Comparison of ENCODE assay signal across 1 cellular context in the genomic region with DNA sequence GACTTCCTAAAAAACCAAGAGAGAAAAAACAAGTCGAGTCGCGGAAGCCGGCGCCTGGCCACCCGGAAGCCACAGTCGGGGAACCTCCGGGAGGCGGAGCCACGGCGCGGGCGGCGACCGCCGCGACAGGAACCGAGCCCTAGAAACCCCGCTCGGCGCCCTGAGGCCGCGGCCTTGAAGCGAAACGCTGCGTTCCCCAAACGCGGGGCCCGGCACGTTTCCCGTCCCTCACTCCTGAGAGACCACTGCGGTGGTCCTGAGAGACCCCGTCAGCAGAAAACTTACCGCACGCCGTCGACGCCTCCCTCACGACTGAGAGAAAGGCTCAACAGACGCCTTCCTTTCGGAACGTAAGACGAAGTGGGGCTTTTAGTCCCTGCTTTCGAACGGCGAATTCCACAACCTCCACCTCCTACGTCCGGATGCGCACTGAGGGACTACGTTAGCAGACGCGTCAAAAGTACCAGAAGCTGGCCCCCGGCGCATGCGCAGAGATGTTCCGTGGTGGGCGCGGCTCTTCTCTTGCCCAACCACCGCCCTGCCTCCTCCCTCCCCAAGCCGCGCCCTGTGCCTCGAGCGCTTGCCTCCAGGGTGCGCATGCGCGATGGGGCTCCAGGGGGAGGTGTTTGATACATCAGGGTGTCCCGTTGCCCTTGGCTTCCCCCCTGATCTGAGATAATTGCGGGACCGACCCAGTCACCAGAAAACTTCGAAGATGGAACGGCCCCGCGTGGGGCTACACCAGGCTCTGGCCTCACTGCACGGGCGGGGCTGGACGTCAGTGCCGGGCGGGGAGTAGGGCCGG.
TF ChIP-seq lines count a peak whose summit lies in the region.

A gene with protein sequence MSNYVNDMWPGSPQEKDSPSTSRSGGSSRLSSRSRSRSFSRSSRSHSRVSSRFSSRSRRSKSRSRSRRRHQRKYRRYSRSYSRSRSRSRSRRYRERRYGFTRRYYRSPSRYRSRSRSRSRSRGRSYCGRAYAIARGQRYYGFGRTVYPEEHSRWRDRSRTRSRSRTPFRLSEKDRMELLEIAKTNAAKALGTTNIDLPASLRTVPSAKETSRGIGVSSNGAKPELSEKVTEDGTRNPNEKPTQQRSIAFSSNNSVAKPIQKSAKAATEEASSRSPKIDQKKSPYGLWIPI (minus strand): TSS at position 431 of the 805 bp plus-strand sequence. CDS start 491 bp downstream, outside the sequence.

TF ChIP-seq in K562, 482 proteins besides CTCF, POLR2A, EP300 and RAD21 (continued from another document and continues in another):
- TF ChIP-seq, protein P1, sequence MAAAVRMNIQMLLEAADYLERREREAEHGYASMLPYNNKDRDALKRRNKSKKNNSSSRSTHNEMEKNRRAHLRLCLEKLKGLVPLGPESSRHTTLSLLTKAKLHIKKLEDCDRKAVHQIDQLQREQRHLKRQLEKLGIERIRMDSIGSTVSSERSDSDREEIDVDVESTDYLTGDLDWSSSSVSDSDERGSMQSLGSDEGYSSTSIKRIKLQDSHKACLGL (CRISPR knock-in tag; IDR thresholded peaks at IDR 0.05; ENCODE audit: borderline replicate concordance, poor library complexity, severe bottlenecking), result no peak
- TF ChIP-seq ZNF584 (CRISPR knock-in tag; IDR thresholded peaks at IDR 0.05; ENCODE audit: low read depth), result no peak
- TF ChIP-seq LCOR (CRISPR knock-in tag; IDR thresholded peaks at IDR 0.05), result peak; percentile 72
- TF ChIP-seq, protein P2, sequence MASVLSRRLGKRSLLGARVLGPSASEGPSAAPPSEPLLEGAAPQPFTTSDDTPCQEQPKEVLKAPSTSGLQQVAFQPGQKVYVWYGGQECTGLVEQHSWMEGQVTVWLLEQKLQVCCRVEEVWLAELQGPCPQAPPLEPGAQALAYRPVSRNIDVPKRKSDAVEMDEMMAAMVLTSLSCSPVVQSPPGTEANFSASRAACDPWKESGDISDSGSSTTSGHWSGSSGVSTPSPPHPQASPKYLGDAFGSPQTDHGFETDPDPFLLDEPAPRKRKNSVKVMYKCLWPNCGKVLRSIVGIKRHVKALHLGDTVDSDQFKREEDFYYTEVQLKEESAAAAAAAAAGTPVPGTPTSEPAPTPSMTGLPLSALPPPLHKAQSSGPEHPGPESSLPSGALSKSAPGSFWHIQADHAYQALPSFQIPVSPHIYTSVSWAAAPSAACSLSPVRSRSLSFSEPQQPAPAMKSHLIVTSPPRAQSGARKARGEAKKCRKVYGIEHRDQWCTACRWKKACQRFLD (CRISPR knock-in tag; IDR thresholded peaks at IDR 0.05), result peak; percentile 25
- no peak for TF ChIP-seq HNRNPK (IDR thresholded peaks at IDR 0.05; ENCODE audit: low read depth, low read length, poor library complexity, severe bottlenecking)
- no peak for TF ChIP-seq MECOM (CRISPR knock-in tag; IDR thresholded peaks at IDR 0.05)
- TF ChIP-seq ZNF740 (CRISPR knock-in tag; IDR thresholded peaks at IDR 0.05), result no peak; the same call in 1 of the 2 replicates
- TF ChIP-seq ZNF740 (tag; IDR thresholded peaks at IDR 0.05), result no peak
- peak; percentile 88 for TF ChIP-seq KDM2B (CRISPR knock-in tag; IDR thresholded peaks at IDR 0.05)
- TF ChIP-seq NR1H2 (CRISPR knock-in tag; IDR thresholded peaks at IDR 0.05), result peak; percentile 89
- TF ChIP-seq CHCHD3 (CRISPR knock-in tag; IDR thresholded peaks at IDR 0.05), result peak; percentile 90; the same call in 1 of the 2 replicates
- no peak for TF ChIP-seq ZNF431 (CRISPR knock-in tag; IDR thresholded peaks at IDR 0.05)
- TF ChIP-seq ZNF282 (CRISPR knock-in tag; IDR thresholded peaks at IDR 0.05), result 0 out of 2 replicates have a peak, but pooled peaks have one; percentile 71
- no peak for TF ChIP-seq ZNF224 (CRISPR knock-in tag; IDR thresholded peaks at IDR 0.05)
- no peak; the same call in 1 of the 2 replicates for TF ChIP-seq ZNF347 (CRISPR knock-in tag; IDR thresholded peaks at IDR 0.05; ENCODE audit: low read depth)
- TF ChIP-seq ZNF41 (CRISPR knock-in tag; conservative IDR thresholded peaks at IDR 0.05), result 0 out of 2 replicates have a peak, but pooled peaks have one; percentile 40
- no peak for TF ChIP-seq ZNF778 (CRISPR knock-in tag; IDR thresholded peaks at IDR 0.05)
- TF ChIP-seq POLR2AphosphoS2 (IDR thresholded peaks at IDR 0.05; ENCODE audit: low read length), result peak; percentile 98
- no peak for TF ChIP-seq NELFE (IDR thresholded peaks at IDR 0.05; ENCODE audit: insufficient read depth, insufficient read length)
- TF ChIP-seq RB1 (IDR thresholded peaks at IDR 0.05; ENCODE audit: low read depth), result peak; percentile 80
- TF ChIP-seq ZNF699 (CRISPR knock-in tag; IDR thresholded peaks at IDR 0.05; ENCODE audit: insufficient replicate concordance), result no peak
- TF ChIP-seq TRIM28 (IDR thresholded peaks at IDR 0.05), result peak; percentile 87; the same call in 1 of the 2 replicates
- TF ChIP-seq THAP12 (CRISPR knock-in tag; IDR thresholded peaks at IDR 0.05), result peak; percentile 71; the same call in 1 of the 2 replicates
- no peak for TF ChIP-seq ZKSCAN3 (CRISPR knock-in tag; IDR thresholded peaks at IDR 0.05)
- no peak for TF ChIP-seq SFPQ (IDR thresholded peaks at IDR 0.05; ENCODE audit: low read depth, low read length)
- TF ChIP-seq ZBTB7A (IDR thresholded peaks at IDR 0.05; ENCODE audit: borderline replicate concordance, control insufficient read depth, low read depth, low read length), result peak; percentile 64; the same call in 1 of the 2 replicates
- TF ChIP-seq BDP1 (IDR thresholded peaks at IDR 0.05; ENCODE audit: insufficient read depth, insufficient read length), result no peak
- no peak for TF ChIP-seq ZNF121 (CRISPR knock-in tag; conservative IDR thresholded peaks at IDR 0.05)
- TF ChIP-seq UBTF (IDR thresholded peaks at IDR 0.05; ENCODE audit: borderline replicate concordance in 1 of 2, low read depth in 2 of 2, low read length in 2 of 2), result peak; percentile 8 to 77; a peak in 2 of 4 replicates
- 0 out of 2 replicates have a peak, but pooled peaks have one; percentile 27 for TF ChIP-seq ATF3 (IDR thresholded peaks at IDR 0.05)
- peak; percentile 71; the same call in 1 of the 2 replicates for TF ChIP-seq ATF3 (CRISPR knock-in tag; conservative IDR thresholded peaks at IDR 0.05)
- no peak for TF ChIP-seq HOXB6 (CRISPR knock-in tag; IDR thresholded peaks at IDR 0.05; ENCODE audit: borderline replicate concordance)
- TF ChIP-seq EP400 (IDR thresholded peaks at IDR 0.05), result peak; percentile 93
- TF ChIP-seq ARID1B (IDR thresholded peaks at IDR 0.05), result peak; percentile 51; the same call in 1 of the 2 replicates
- TF ChIP-seq MIER1 (IDR thresholded peaks at IDR 0.05; ENCODE audit: low read depth), result no peak; the same call in 1 of the 2 replicates
- TF ChIP-seq, protein P3, sequence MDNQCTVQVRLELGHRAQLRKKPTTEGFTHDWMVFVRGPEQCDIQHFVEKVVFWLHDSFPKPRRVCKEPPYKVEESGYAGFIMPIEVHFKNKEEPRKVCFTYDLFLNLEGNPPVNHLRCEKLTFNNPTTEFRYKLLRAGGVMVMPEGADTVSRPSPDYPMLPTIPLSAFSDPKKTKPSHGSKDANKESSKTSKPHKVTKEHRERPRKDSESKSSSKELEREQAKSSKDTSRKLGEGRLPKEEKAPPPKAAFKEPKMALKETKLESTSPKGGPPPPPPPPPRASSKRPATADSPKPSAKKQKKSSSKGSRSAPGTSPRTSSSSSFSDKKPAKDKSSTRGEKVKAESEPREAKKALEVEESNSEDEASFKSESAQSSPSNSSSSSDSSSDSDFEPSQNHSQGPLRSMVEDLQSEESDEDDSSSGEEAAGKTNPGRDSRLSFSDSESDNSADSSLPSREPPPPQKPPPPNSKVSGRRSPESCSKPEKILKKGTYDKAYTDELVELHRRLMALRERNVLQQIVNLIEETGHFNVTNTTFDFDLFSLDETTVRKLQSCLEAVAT (IDR thresholded peaks at IDR 0.05), result peak; percentile 79 to 81
- peak; percentile 17 for TF ChIP-seq BRD9 (IDR thresholded peaks at IDR 0.05; ENCODE audit: low read depth, partially characterized antibody)
- no peak for TF ChIP-seq ZNF143 (CRISPR knock-in tag; IDR thresholded peaks at IDR 0.05)
- peak; percentile 77 for TF ChIP-seq ZBTB17 (CRISPR knock-in tag; IDR thresholded peaks at IDR 0.05)
- peak; percentile 79 for TF ChIP-seq EGR1 (conservative IDR thresholded peaks at IDR 0.05)
- peak; percentile 62; the same call in 1 of the 2 replicates for TF ChIP-seq MTA3 (IDR thresholded peaks at IDR 0.05; ENCODE audit: borderline replicate concordance)
- peak; percentile 96 for TF ChIP-seq ZBTB9 (CRISPR knock-in tag; IDR thresholded peaks at IDR 0.05)
- no peak for TF ChIP-seq CC2D1A (IDR thresholded peaks at IDR 0.05)
- peak; percentile 22 for TF ChIP-seq FOSL1 (tag; conservative IDR thresholded peaks at IDR 0.05)
- peak; percentile 97 for TF ChIP-seq POLR2G (IDR thresholded peaks at IDR 0.05; ENCODE audit: low read depth, low read length)
- TF ChIP-seq POLR2H (tag; IDR thresholded peaks at IDR 0.05; ENCODE audit: low read depth), result peak; percentile 98
- no peak for TF ChIP-seq ZNF75A (CRISPR knock-in tag; IDR thresholded peaks at IDR 0.05)
- TF ChIP-seq CBX5 (IDR thresholded peaks at IDR 0.05; ENCODE audit: borderline replicate concordance, low read depth), result no peak
- peak; percentile 99 for TF ChIP-seq RBFOX2 (IDR thresholded peaks at IDR 0.05; ENCODE audit: low read depth, low read length)
